8 cellular contexts compared by ENCODE assay signal in the genomic region with DNA sequence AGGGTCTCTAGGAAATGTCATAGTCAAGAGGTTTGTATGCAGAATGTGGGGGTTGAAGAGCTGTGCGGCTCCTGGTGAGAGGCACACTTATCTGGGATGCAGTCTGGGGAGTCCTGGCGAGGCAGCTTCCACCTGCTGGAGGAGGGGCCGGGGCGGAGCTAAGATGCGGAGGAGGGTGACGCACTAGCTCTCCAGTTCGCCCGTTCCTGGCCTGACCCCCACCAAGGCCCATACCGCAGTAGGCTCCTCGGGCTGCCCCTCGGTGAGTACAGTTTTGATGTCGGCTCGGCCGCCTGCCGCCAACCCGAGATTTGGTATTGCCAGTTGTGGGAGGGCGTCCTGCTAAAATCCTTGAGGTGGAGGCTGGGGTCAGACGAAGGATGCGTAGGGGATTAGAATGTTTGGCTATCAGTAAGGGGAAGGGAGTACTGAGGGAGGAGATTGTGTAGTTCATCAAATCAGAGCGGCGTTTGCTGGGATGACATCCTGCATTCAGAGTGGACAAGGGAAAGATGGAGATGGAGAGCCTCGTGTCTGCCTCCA. TPM values are rescaled to one million over a fixed set of nuclear protein-coding genes. Genes with fewer than 3 reads are reported as not detected.
DNase-seq lines count a peak whose midpoint lies in the region; ATAC-seq and TF ChIP-seq lines count a peak whose summit lies in the region.

Gene SCG5 (plus strand): TSS at position 194 of the 543 bp plus-strand sequence. CDS start 1,883 bp downstream, outside the sequence.

- H3K4me1 Mint-ChIP-seq in neural progenitor cell: peaks cover 23% of the 10 kb centered on the region

- no peaks in the 10 kb centered on the region for H3K36me3 ChIP-seq in endocrine pancreas (ENCODE audit: control insufficient read depth, insufficient read depth, low read length)
- H3K36me3 ChIP-seq in neural progenitor cell: peaks cover 13% of the 10 kb centered on the region

- H3K36me3 Mint-ChIP-seq in neural progenitor cell: peaks cover 13% of the 10 kb centered on the region

- no peaks in the 10 kb centered on the region for H4K20me1 ChIP-seq in neural progenitor cell (ENCODE audit: low read depth)

- peaks cover 11% of the 10 kb centered on the region for H3K79me2 ChIP-seq in neural progenitor cell (ENCODE audit: low read depth)

- no peaks in the 10 kb centered on the region for H3K27me3 Mint-ChIP-seq in neural progenitor cell (ENCODE audit: insufficient read depth, low read depth)

- peak within 1 kb of the TSS; percentile 83 for H3K9ac ChIP-seq in endocrine pancreas (ENCODE audit: control insufficient read depth, insufficient read depth, low read length)
- no peak within 1 kb of the TSS for H3K9ac ChIP-seq in neural progenitor cell

- H3K4me3 ChIP-seq in endocrine pancreas (ENCODE audit: control insufficient read depth, insufficient read depth, low read length) (peak within 1 kb of the TSS; percentile 94), neural progenitor cell (peak within 1 kb of the TSS; percentile 54)

- H3K9me3 ChIP-seq in endocrine pancreas (ENCODE audit: control insufficient read depth, low read length): no peaks in the 10 kb centered on the region
- H3K9me3 ChIP-seq in neural progenitor cell (ENCODE audit: low read depth): no peaks in the 10 kb centered on the region

- H2AFZ ChIP-seq in neural progenitor cell (replicated peaks): peak within 1 kb of the TSS; percentile 68

- peak within 1 kb of the TSS; percentile 1 for H3K27ac Mint-ChIP-seq in neural progenitor cell

- H3K9me3 Mint-ChIP-seq in neural progenitor cell: no peaks in the 10 kb centered on the region

- H3K27me3 ChIP-seq in endocrine pancreas (ENCODE audit: control insufficient read depth, insufficient read depth, low read length): no peaks in the 10 kb centered on the region
- H3K27me3 ChIP-seq in neural progenitor cell: no peaks in the 10 kb centered on the region

- peak within 1 kb of the TSS; percentile 84 for H3K27ac ChIP-seq in neural progenitor cell

- no peak for TF ChIP-seq CTCF in neural progenitor cell (IDR thresholded peaks at IDR 0.05)

- peak within 1 kb of the TSS; percentile 77 for H3K4me3 Mint-ChIP-seq in neural progenitor cell

- H3F3A ChIP-seq in neural progenitor cell (ENCODE audit: low read depth): peaks cover 45% of the 10 kb centered on the region

- H3K4me2 ChIP-seq in neural progenitor cell: peak within 1 kb of the TSS; percentile 79

- ATAC-seq in HG03571 (IDR thresholded peaks at IDR 0.05; ENCODE audit: unreplicated experiment): no peak

- H3K4me1 ChIP-seq in endocrine pancreas (ENCODE audit: control insufficient read depth, insufficient read depth, low read length) (peaks cover 25% of the 10 kb centered on the region), neural progenitor cell (peaks cover 12% of the 10 kb centered on the region)

- peak; percentile 40 for DNase-seq in Daoy (ENCODE audit: low read depth)
- DNase-seq in NCI-H345 treated with DMSO at 0.1 percent for 48 hours (lab: John Stamatoyannopoulos, UW; ENCODE audit: unreplicated experiment): peak; percentile 83
- DNase-seq in neural progenitor cell (ENCODE audit: low spot score): peak; percentile 86
- no peak for DNase-seq in HCEC 1CT
- no peak for DNase-seq in stimulated activated CD4-positive, alpha-beta T cell treated with anti-CD3 and anti-CD28 coated beads, Interleukin-1b, Interleukin-23, amount 100 ng/mL, for 48 hours
- DNase-seq in NCI-H446 treated with DMSO at 0.1 percent for 48 hours (lab: John Stamatoyannopoulos, UW): no peak

RNA-seq across cellular contexts. Expression of gene SCG5, which starts in this region (rescaled TPM):
- 1.8 and 3.0 TPM in 2 replicates for total RNA-seq in Daoy (2014; rRNA removed; shearing (Covaris generic))
- 69.4 and 101 TPM in 2 replicates for total RNA-seq in neural progenitor cell (ENCODE audit: low replicate concordance)

Comparison
In these comparisons a context has a peak if more than half of its experiments do, and no peak if none do; other contexts are left out.
1. RNA of gene SCG5 (total RNA-seq): 69.4 to 101 TPM in neural progenitor cell; 1.8 to 3.0 TPM in Daoy; every median in the first group is over 10 times any median in the second.
2. DNase-seq: peak in Daoy (single experiment), NCI-H345 treated with DMSO at 0.1 percent for 48 hours (single experiment) and neural progenitor cell (single experiment); none in HCEC 1CT (single experiment), stimulated activated CD4-positive, alpha-beta T cell treated with anti-CD3 and anti-CD28 coated beads, Interleukin-1b, Interleukin-23, amount 100 ng/mL, for 48 hours (single experiment) and NCI-H446 treated with DMSO at 0.1 percent for 48 hours (single experiment).